8 cellular contexts compared by ENCODE assay signal in the genomic region with DNA sequence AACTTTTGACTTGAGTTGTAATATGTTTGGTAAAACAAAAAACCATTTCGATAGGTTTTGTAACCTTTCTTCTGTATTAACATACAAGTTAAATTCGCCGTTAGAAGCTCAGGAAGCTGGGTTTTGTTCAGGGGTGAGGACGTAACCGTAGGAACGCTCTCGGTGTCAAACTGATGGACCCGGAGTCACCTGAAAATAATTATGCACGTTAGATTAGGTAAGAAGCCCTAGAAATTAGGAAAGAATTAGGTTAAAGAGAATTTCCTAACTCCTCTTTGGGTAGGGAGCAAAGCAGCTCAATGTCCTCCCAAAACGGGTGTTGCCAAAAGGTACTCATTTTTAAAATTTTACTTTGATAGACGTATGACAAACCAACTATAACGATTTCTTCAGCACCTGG. TPM values are rescaled to one million over a fixed set of nuclear protein-coding genes. Genes with fewer than 3 reads are reported as not detected.
DNase-seq lines count a peak whose midpoint lies in the region; ATAC-seq and TF ChIP-seq lines count a peak whose summit lies in the region.

No MANE protein-coding gene starts in this region.

- H3K27me3 ChIP-seq in NT2/D1 (ENCODE audit: insufficient read depth, insufficient read length): no peaks in the 10 kb centered on the region

- H3K4me1 ChIP-seq in NT2/D1 (ENCODE audit: insufficient read depth, insufficient read length): no peaks in the 10 kb centered on the region

- H3K4me3 ChIP-seq in GM08714 (ENCODE audit: low read length): peak overlapping the region; percentile 88
- H3K4me3 ChIP-seq in NT2/D1 (ENCODE audit: insufficient read length, low read depth): peak overlapping the region; percentile 97
- H3K4me3 ChIP-seq in epithelial cell of proximal tubule (ENCODE audit: low read depth, low read length): peak overlapping the region; percentile 91

- no peaks in the 10 kb centered on the region for H3K27me3 Mint-ChIP-seq in progenitor cell of endocrine pancreas

- peak overlapping the region; percentile 96 for H3K27ac Mint-ChIP-seq in progenitor cell of endocrine pancreas

- H3K4me3 Mint-ChIP-seq in progenitor cell of endocrine pancreas (ENCODE audit: low read depth): peak overlapping the region; percentile 95

- peaks cover 8% of the 10 kb centered on the region for H3K36me3 ChIP-seq in NT2/D1 (ENCODE audit: insufficient read depth, insufficient read length, low read length)

- no peaks in the 10 kb centered on the region for H3K9me3 Mint-ChIP-seq in progenitor cell of endocrine pancreas (ENCODE audit: low read depth)

- DNase-seq in NT2/D1 (ENCODE audit: low read depth, low spot score) (no peak), epithelial cell of proximal tubule (ENCODE audit: low read depth) (no peak), progenitor cell of endocrine pancreas (ENCODE audit: low spot score, unreplicated experiment) (no peak), SHP77 treated with DMSO at 0.1 percent for 48 hours (lab: John Stamatoyannopoulos, UW) (no peak)

- peaks cover 5% of the 10 kb centered on the region for H3K36me3 Mint-ChIP-seq in progenitor cell of endocrine pancreas (ENCODE audit: insufficient read depth)

- no peaks in the 10 kb centered on the region for H3K9me3 ChIP-seq in NT2/D1 (ENCODE audit: insufficient read depth, low read length)

- peak overlapping the region; percentile 96 for H3K9ac ChIP-seq in NT2/D1 (ENCODE audit: insufficient read length, low read depth)

- peaks cover 27% of the 10 kb centered on the region for H3K4me1 Mint-ChIP-seq in progenitor cell of endocrine pancreas (ENCODE audit: low read depth)

- TF ChIP-seq CTCF in epithelial cell of proximal tubule (conservative IDR thresholded peaks at IDR 0.05; ENCODE audit: low read depth, low read length) (no peak), progenitor cell of endocrine pancreas (IDR thresholded peaks at IDR 0.05; ENCODE audit: unreplicated experiment) (no peak)

- no peak for ATAC-seq in HG02885 (IDR thresholded peaks at IDR 0.05; ENCODE audit: poor library complexity, unreplicated experiment)
- no peak for ATAC-seq in HG02973 (IDR thresholded peaks at IDR 0.05; ENCODE audit: unreplicated experiment)
- ATAC-seq in HG02642 (IDR thresholded peaks at IDR 0.05; ENCODE audit: poor library complexity, unreplicated experiment): no peak

RNA-seq across cellular contexts. Expression of gene NCK1, which starts 0.9 kb away (rescaled TPM):
- total RNA-seq in epithelial cell of proximal tubule (11.4 and 25.2 TPM in 2 replicates), progenitor cell of endocrine pancreas (23.8 and 26.2 TPM in 2 replicates)

RNA-seq across cellular contexts. Expression of gene SLC35G2, which starts 44.0 kb away (rescaled TPM):
- total RNA-seq in epithelial cell of proximal tubule: 6.8 and 7.6 TPM in 2 replicates
- total RNA-seq in progenitor cell of endocrine pancreas: 2.3 and 2.4 TPM in 2 replicates
